In genomic region chr3:13648060-13648743, GRCh38 we compare ENCODE assay signal across 8 cellular contexts.
DNase-seq lines count a peak whose midpoint lies in the region; TF ChIP-seq lines count a peak whose summit lies in the region.

No MANE protein-coding gene starts in this region.

- DNase-seq in NCI-H524 (lab: John Stamatoyannopoulos, UW) = peak; percentile 33 to 80
- no peak for DNase-seq in NCI-H524 treated with DMSO at 0.1 percent for 48 hours (lab: John Stamatoyannopoulos, UW)
- peak in 63 of 76 experiments; percentile 1 to 87 (median 57) for DNase-seq in HUDEP-2 (lab: John Stamatoyannopoulos, UW; ENCODE audit: unreplicated experiment in 76 of 76)
- peak; percentile 83 for DNase-seq in RPMI7951 (ENCODE audit: low read depth)
- peak; percentile 64 for DNase-seq in activated T-helper 9 cell treated with anti-CD3 and anti-CD28 coated beads, Interleukin-2, amount 50 U/mL, for 16 hours (ENCODE audit: low read depth)
- DNase-seq in foreskin fibroblast = peak; percentile 66 to 90
- DNase-seq in nucleus accumbens (lab: John Stamatoyannopoulos, UW) = peak in 54 of 56 donors; percentile 29 to 92 (median 72)
- DNase-seq in superior temporal gyrus (ENCODE audit: extremely low spot score) = peak; percentile 91

- no peak overlapping the region for H3K4me3 ChIP-seq in foreskin fibroblast (ENCODE audit: low read depth in 1 of 2, low read length in 2 of 2)

- peak; percentile 100 for TF ChIP-seq CTCF in foreskin fibroblast (IDR thresholded peaks at IDR 0.05; ENCODE audit: low read depth, low read length)
